ENCODE assay signal across 23 cellular contexts in genomic region chr4:183376381-183376780, GRCh38. TPM values are rescaled to one million over a fixed set of nuclear protein-coding genes. Genes with fewer than 3 reads are reported as not detected.
"Had no signal": no experiment of that assay in that cellular context is flagged by ENCODE, and none has a peak within 500 bp of the region (broad histone marks: within the 10 kb centered on the region; RNA-seq: fewer than 3 reads in every experiment).

No MANE protein-coding gene starts in this region.

- H3K27ac ChIP-seq: SJSA1, SK-N-MC had no signal

- H3K4me3 ChIP-seq: MG63, SJSA1, SK-N-MC had no signal

- H3K4me1 ChIP-seq: SJSA1 had no signal

- H3K9me3 ChIP-seq: MG63 had no signal

- DNase-seq: IMR-90, Karpas-422, KG1, MG63, NCI-H1092, NCI-H1105 treated with DMSO at 0.1 percent for 48 hours, NCI-H1417 treated with DMSO at 0.1 percent for 48 hours, NCI-H146, NCI-H1694 treated with DMSO at 0.1 percent for 48 hours, NCI-H1930, NCI-H2081, NCI-H2107, NCI-H2227 treated with DMSO at 0.1 percent for 48 hours, NCI-H524 treated with DMSO at 0.1 percent for 48 hours, NCI-H69, NCI-H774, Right ventricle myocardium superior, RPMI8226, SIG-M5 had no signal

- H3K27me3 ChIP-seq: MG63, SJSA1 had no signal

- H3K36me3 ChIP-seq: MG63, SJSA1 had no signal

RNA-seq across cellular contexts. Expression of gene CLDN24, which starts 54.2 kb away (rescaled TPM):
- total RNA-seq: HT-29, IMR-90, NCI-H460, Right ventricle myocardium superior, SJSA1 had no signal
- polyA plus RNA-seq: IMR-90 had no signal

RNA-seq across cellular contexts. Expression of gene CLDN22, which starts 56.3 kb away (rescaled TPM):
- total RNA-seq: HT-29, IMR-90, NCI-H460, Right ventricle myocardium superior, SJSA1 had no signal
- polyA plus RNA-seq: IMR-90 had no signal
